Comparison of ENCODE assay signal across 1 cellular context in genomic region chr3:61889259-61889658, GRCh38.
TF ChIP-seq lines count a peak whose summit lies in the region.

No MANE protein-coding gene starts in this region.

TF ChIP-seq in GM23338, 12 proteins besides CTCF, POLR2A, EP300 and RAD21 (continued from another document):
- TF ChIP-seq ZNF462 (CRISPR knock-in tag; IDR thresholded peaks at IDR 0.05) (no peak), STAT1 (IDR thresholded peaks at IDR 0.05; ENCODE audit: unreplicated experiment) (no peak)
